ENCODE assay signal across 1 cellular context in genomic region chr19:35009424-35010415, GRCh38.
TF ChIP-seq lines count a peak whose summit lies in the region.

No MANE protein-coding gene starts in this region.

TF ChIP-seq in A549, 52 proteins besides CTCF, POLR2A, EP300 and RAD21 (continued from another document):
- TF ChIP-seq JUN (IDR thresholded peaks at IDR 0.05) (0 out of 5 replicates have a peak, but pooled peaks of 1 of the 2 experiments have one; percentile 35), TFCP2L1 (CRISPR knock-in tag; IDR thresholded peaks at IDR 0.05) (no peak), ELK1 (IDR thresholded peaks at IDR 0.05; ENCODE audit: low read depth, low read length) (no peak), ESRRA (IDR thresholded peaks at IDR 0.05; ENCODE audit: borderline replicate concordance, low read length) (0 out of 2 replicates have a peak, but pooled peaks have one; percentile 15), FOSL2 (IDR thresholded peaks at IDR 0.05) (no peak), FOSL2 (CRISPR knock-in tag; IDR thresholded peaks at IDR 0.05) (0 out of 2 replicates have a peak, but pooled peaks have one; percentile 13), MAFK (IDR thresholded peaks at IDR 0.05; ENCODE audit: partially characterized antibody) (no peak), EHMT2 (IDR thresholded peaks at IDR 0.05; ENCODE audit: low read depth) (no peak)
- TF ChIP-seq, protein P1, sequence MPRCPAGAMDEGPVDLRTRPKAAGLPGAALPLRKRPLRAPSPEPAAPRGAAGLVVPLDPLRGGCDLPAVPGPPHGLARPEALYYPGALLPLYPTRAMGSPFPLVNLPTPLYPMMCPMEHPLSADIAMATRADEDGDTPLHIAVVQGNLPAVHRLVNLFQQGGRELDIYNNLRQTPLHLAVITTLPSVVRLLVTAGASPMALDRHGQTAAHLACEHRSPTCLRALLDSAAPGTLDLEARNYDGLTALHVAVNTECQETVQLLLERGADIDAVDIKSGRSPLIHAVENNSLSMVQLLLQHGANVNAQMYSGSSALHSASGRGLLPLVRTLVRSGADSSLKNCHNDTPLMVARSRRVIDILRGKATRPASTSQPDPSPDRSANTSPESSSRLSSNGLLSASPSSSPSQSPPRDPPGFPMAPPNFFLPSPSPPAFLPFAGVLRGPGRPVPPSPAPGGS (IDR thresholded peaks at IDR 0.05) = no peak
